8 cellular contexts compared by ENCODE assay signal in genomic region chr22:36238348-36239149, GRCh38. TPM values are rescaled to one million over a fixed set of nuclear protein-coding genes. Genes with fewer than 3 reads are reported as not detected.
A peak's percentile ranks its signal among the peaks of the same experiment; 100 is the strongest.
DNase-seq lines count a peak whose midpoint lies in the region; ATAC-seq and FAIRE-seq lines count a peak whose summit lies in the region.

No MANE protein-coding gene starts in this region.

- peaks cover 41 to 51% of the 10 kb centered on the region in 2 donors for H3K36me3 Mint-ChIP-seq in CD4-positive, alpha-beta memory T cell
- peaks cover 46 to 47% of the 10 kb centered on the region in 2 donors for H3K36me3 Mint-ChIP-seq in activated naive CD4-positive, alpha-beta T cell treated with anti-CD3 and anti-CD28 coated beads, Interleukin-2, amount 50 U/mL, for 72 hours

- CTCF ChIA-PET in CD4-positive, alpha-beta memory T cell (lab: Charles Lee; ENCODE audit: partially characterized antibody): interaction anchor here (0.7 to 6.2 kb wide), 26 partner anchors 11 to 248 kb away, joined by 3 to 47 read pairs (median 5); partner anchors contain the start of genes APOL1 and APOL3

- 5% methylated on average over 5 of the region's 5 CpGs for WGBS in right cardiac atrium
- WGBS in small intestine, 3 donors: 0 to 2% (median 1%) methylated on average over 5 of the region's 5 CpGs

- FAIRE-seq in small intestine (lab: Jason Lieb, UNC): no peak

- H3K9me3 Mint-ChIP-seq in CD4-positive, alpha-beta memory T cell: peaks cover 0 to 12% (median 4%) of the 10 kb centered on the region in 8 donors
- H3K9me3 Mint-ChIP-seq in activated naive CD4-positive, alpha-beta T cell treated with anti-CD3 and anti-CD28 coated beads, Interleukin-2, amount 50 U/mL, for 72 hours: peaks cover 4 to 7% of the 10 kb centered on the region in 2 donors

- intact Hi-C loops in CD4-positive, alpha-beta memory T cell (cut with micrococcal nuclease): loop anchor here (1.0 to 5.0 kb wide), 4 partner anchors 15 to 249 kb away; partner anchors contain the start of gene APOL1
- intact Hi-C loops in right cardiac atrium (cut with DNase I): no loop called here

- POLR2A ChIA-PET in CD4-positive, alpha-beta memory T cell (lab: Charles Lee; ENCODE audit: partially characterized antibody): interaction anchor here (0.7 to 4.5 kb wide), 19 partner anchors 15 to 291 kb away, joined by 3 to 44 read pairs (median 5); partner anchors contain the start of genes APOL1, EIF3D, FOXRED2 and MYH9

- peak overlapping the region; percentile 86 to 99 (median 97) for H3K27ac Mint-ChIP-seq in CD4-positive, alpha-beta memory T cell
- peak overlapping the region; percentile 97 to 99 for H3K27ac Mint-ChIP-seq in activated naive CD4-positive, alpha-beta T cell treated with anti-CD3 and anti-CD28 coated beads, Interleukin-2, amount 50 U/mL, for 72 hours

- no peaks in the 10 kb centered on the region for H3K9me3 ChIP-seq in CD4-positive, alpha-beta memory T cell (ENCODE audit: control insufficient read depth in 1 of 2, low read length in 2 of 2)
- no peaks in the 10 kb centered on the region for H3K9me3 ChIP-seq in right cardiac atrium (ENCODE audit: control insufficient read depth, low read length)
- no peaks in the 10 kb centered on the region for H3K9me3 ChIP-seq in small intestine (ENCODE audit: control insufficient read depth, low read depth)

- peaks cover 46% of the 10 kb centered on the region for H3K4me1 ChIP-seq in CD4-positive, alpha-beta memory T cell (ENCODE audit: insufficient read depth, low read length)
- H3K4me1 ChIP-seq in right cardiac atrium (ENCODE audit: control insufficient read depth, insufficient read depth, low read length) (peaks cover 17% of the 10 kb centered on the region), small intestine (ENCODE audit: control insufficient read depth in 2 of 2, insufficient read depth in 1 of 2, low read depth in 1 of 2, low read length in 1 of 2) (peaks cover 8 to 18% of the 10 kb centered on the region in 2 donors)

- peak; percentile 17 for ATAC-seq in HG03432 (IDR thresholded peaks at IDR 0.05; ENCODE audit: unreplicated experiment)
- ATAC-seq in activated naive CD4-positive, alpha-beta T cell treated with anti-CD3 and anti-CD28 coated beads, Interleukin-2, amount 50 U/mL, for 72 hours: peak; percentile 12 to 15
- peak; percentile 34 to 39 for ATAC-seq in right cardiac atrium
- ATAC-seq in GM21526 (IDR thresholded peaks at IDR 0.05; ENCODE audit: low FRiP score, unreplicated experiment): no peak
- no peak for ATAC-seq in HG02884 (IDR thresholded peaks at IDR 0.05; ENCODE audit: unreplicated experiment)

- H3K27me3 Mint-ChIP-seq in CD4-positive, alpha-beta memory T cell: no peaks in the 10 kb centered on the region

- DNase-seq in CD4-positive, alpha-beta memory T cell: peak in 1 of 5 donors; percentile 23
- DNase-seq in activated naive CD4-positive, alpha-beta T cell treated with anti-CD3 and anti-CD28 coated beads, Interleukin-2, amount 50 U/mL, for 72 hours (ENCODE audit: low spot score in 2 of 2): no peak
- DNase-seq in right cardiac atrium (peak in 1 of 3 donors; percentile 56), small intestine (peak; percentile 53), CD1c-positive myeloid dendritic cell (ENCODE audit: extremely low spot score) (no peak)

- H3K4me3 ChIP-seq in CD4-positive, alpha-beta memory T cell (ENCODE audit: low read length in 2 of 2): peak overlapping the region; percentile 59 to 76
- H3K4me3 ChIP-seq in right cardiac atrium (ENCODE audit: low read length) (peak overlapping the region; percentile 53), small intestine (ENCODE audit: low read depth in 1 of 2, low read length in 2 of 2) (peak overlapping the region; percentile 46 to 58)

- no peaks in the 10 kb centered on the region for H3K27me3 ChIP-seq in CD4-positive, alpha-beta memory T cell (ENCODE audit: insufficient read depth, low read length)
- H3K27me3 ChIP-seq in right cardiac atrium (ENCODE audit: control insufficient read depth, insufficient read depth) (no peaks in the 10 kb centered on the region), small intestine (ENCODE audit: control insufficient read depth in 2 of 2, insufficient read depth in 2 of 2, low read length in 2 of 2) (no peaks in the 10 kb centered on the region)

- H3K4me3 Mint-ChIP-seq in CD4-positive, alpha-beta memory T cell: peak overlapping the region; percentile 96 to 100 (median 99)

- H3K27ac ChIP-seq in CD4-positive, alpha-beta memory T cell (ENCODE audit: low read depth, low read length): peak overlapping the region; percentile 81
- H3K27ac ChIP-seq in right cardiac atrium (ENCODE audit: low read length): peak overlapping the region; percentile 88
- peak overlapping the region; percentile 91 to 97 for H3K27ac ChIP-seq in small intestine (ENCODE audit: low read depth in 1 of 2, low read length in 1 of 2)

- H3K4me1 Mint-ChIP-seq in CD4-positive, alpha-beta memory T cell: peaks cover 42 to 62% (median 53%) of the 10 kb centered on the region in 4 donors

- H3K36me3 ChIP-seq in CD4-positive, alpha-beta memory T cell (ENCODE audit: insufficient read depth, low read length): peaks cover 22% of the 10 kb centered on the region
- H3K36me3 ChIP-seq in small intestine (ENCODE audit: control insufficient read depth in 2 of 2, insufficient read depth in 2 of 2, low read length in 2 of 2): no peaks in the 10 kb centered on the region

RNA-seq across cellular contexts. Expression of gene APOL2, which starts 0.8 kb away (rescaled TPM):
- 100 to 1,000 TPM in 1 of 2 experiments, 10 to 100 TPM in 1; 96.4 to 103 TPM for total RNA-seq in CD4-positive, alpha-beta memory T cell
- 10 to 100 TPM; 24.4 to 27.0 TPM for polyA plus RNA-seq in CD4-positive, alpha-beta memory T cell
- 10 to 100 TPM; 51.3 to 68.6 TPM for total RNA-seq in activated naive CD4-positive, alpha-beta T cell treated with anti-CD3 and anti-CD28 coated beads, Interleukin-2, amount 50 U/mL, for 72 hours
- total RNA-seq in right cardiac atrium: 10 to 100 TPM; 39.9 to 54.8 (median 42.9) TPM
- polyA plus RNA-seq in right cardiac atrium (29.1 TPM), small intestine (10 to 100 TPM; 28.1 to 68.4 (median 32.2) TPM)

RNA-seq across cellular contexts. Expression of gene APOL1, which starts 14.4 kb away (rescaled TPM):
- 10 to 100 TPM; 27.5 to 31.2 TPM for total RNA-seq in CD4-positive, alpha-beta memory T cell
- 10 to 100 TPM in 1 of 2 donors, 1 to 10 TPM in 1; 6.3 to 24.9 TPM for polyA plus RNA-seq in CD4-positive, alpha-beta memory T cell
- total RNA-seq in activated naive CD4-positive, alpha-beta T cell treated with anti-CD3 and anti-CD28 coated beads, Interleukin-2, amount 50 U/mL, for 72 hours: 10 to 100 TPM; 27.2 to 40.5 TPM
- 10 to 100 TPM; 14.0 to 29.8 (median 16.9) TPM for total RNA-seq in right cardiac atrium
- polyA plus RNA-seq in right cardiac atrium (13.6 TPM), small intestine (10 to 100 TPM in 1 of 3 donors, 1 to 10 TPM in 2; 8.4 to 32.2 (median 8.7) TPM)

RNA-seq across cellular contexts. Expression of gene APOL4, which starts 36.9 kb away (rescaled TPM):
- total RNA-seq in CD4-positive, alpha-beta memory T cell: not detected
- polyA plus RNA-seq in CD4-positive, alpha-beta memory T cell: not detected
- total RNA-seq in activated naive CD4-positive, alpha-beta T cell treated with anti-CD3 and anti-CD28 coated beads, Interleukin-2, amount 50 U/mL, for 72 hours: under 1 TPM; 0.14 to 0.18 TPM
- total RNA-seq in right cardiac atrium: 1 to 10 TPM in 3 of 4 donors, not detected in 1; 3.1 to 7.4 (median 7.2) TPM
- polyA plus RNA-seq in right cardiac atrium (3.8 TPM), small intestine (10 to 100 TPM in 2 of 3 donors, 1 to 10 TPM in 1; 8.9 to 12.8 (median 10.3) TPM)

Comparison
In these comparisons a context has a peak if more than half of its experiments do, and no peak if none do; other contexts are left out.
1. ATAC-seq: peak in HG03432 (single experiment), activated naive CD4-positive, alpha-beta T cell treated with anti-CD3 and anti-CD28 coated beads, Interleukin-2, amount 50 U/mL, for 72 hours (2 of 2) and right cardiac atrium (2 of 2); none in GM21526 (single experiment) and HG02884 (single experiment).
2. Peak in every context shown above with its lines, with median percentiles within 50 percentile points of each other: H3K27ac ChIP-seq and H3K4me3 ChIP-seq.